In genomic region chr2:211498551-211499205, GRCh38 we compare ENCODE assay signal across 27 cellular contexts.
DNase-seq lines count a peak whose midpoint lies in the region; ATAC-seq and TF ChIP-seq lines count a peak whose summit lies in the region.
"Had no signal": no experiment of that assay in that cellular context is flagged by ENCODE, and none has a peak within 500 bp of the region (broad histone marks: within the 10 kb centered on the region; RNA-seq: fewer than 3 reads in every experiment).

No MANE protein-coding gene starts in this region.

- H2AFZ ChIP-seq in neural progenitor cell (replicated peaks), result peak overlapping the region; percentile 9

- peaks cover 2% of the 10 kb centered on the region for H3K9me3 Mint-ChIP-seq in endodermal cell
- peaks cover 6% of the 10 kb centered on the region for H3K9me3 Mint-ChIP-seq in neural progenitor cell

- DNase-seq in HAP-1 (ENCODE audit: low spot score in 2 of 2) (peak; percentile 25 to 93), NCI-H146 treated with DMSO at 0.1 percent for 48 hours (lab: John Stamatoyannopoulos, UW; ENCODE audit: unreplicated experiment) (peak; percentile 46), endodermal cell (no peak), neural progenitor cell (ENCODE audit: low spot score) (no peak), gastrocnemius medialis (no peak), NCI-H2196 treated with DMSO at 0.1 percent for 48 hours (lab: John Stamatoyannopoulos, UW; ENCODE audit: unreplicated experiment) (no peak), amygdala (lab: John Stamatoyannopoulos, UW) (no peak)
- DNase-seq: C1 segment of cervical spinal cord; CD4-positive, alpha-beta memory T cell; DMS 273 treated with DMSO at 0.1 percent for 48 hours; DMS79; EL; GDM1; HCEC 1CT; MM.1S; NCI-H1048; NCI-H187 treated with DMSO at 0.1 percent for 48 hours; NCI-H446; NCI-H524 treated with DMSO at 0.1 percent for 48 hours; OCI-M1; Peyer's patch; SIG-M5; SK-N-SH; SW 1271; T-helper 17 cell had no signal

- H3K27me3 Mint-ChIP-seq in endodermal cell (ENCODE audit: insufficient read depth), result no peaks in the 10 kb centered on the region
- no peaks in the 10 kb centered on the region for H3K27me3 Mint-ChIP-seq in neural progenitor cell (ENCODE audit: insufficient read depth, low read depth)
- H3K27me3 Mint-ChIP-seq: CD4-positive, alpha-beta memory T cell; IgD-negative memory B cell; T-helper 17 cell had no signal

- no peaks in the 10 kb centered on the region for H3K27me3 ChIP-seq in HAP-1 (ENCODE audit: low read depth)
- H3K27me3 ChIP-seq in endodermal cell (ENCODE audit: control insufficient read depth, insufficient read depth, low read length, poor library complexity, severe bottlenecking), result no peaks in the 10 kb centered on the region
- H3K27me3 ChIP-seq in neural progenitor cell, result no peaks in the 10 kb centered on the region
- no peaks in the 10 kb centered on the region for H3K27me3 ChIP-seq in gastrocnemius medialis
- H3K27me3 ChIP-seq: Peyer's patch had no signal

- 48 to 57% methylated on average over 2 to 3 of the region's 3 CpGs for WGBS in endodermal cell (ENCODE audit: insufficient coverage in 1 of 2, insufficient read length in 1 of 2), 2 experiments

- no peak overlapping the region for H3K4me2 ChIP-seq in neural progenitor cell
- H3K4me2 ChIP-seq: KMS-11, SK-N-SH had no signal

- no peaks in the 10 kb centered on the region for H4K20me1 ChIP-seq in neural progenitor cell (ENCODE audit: low read depth)

- H3K9me3 ChIP-seq in HAP-1, result no peaks in the 10 kb centered on the region
- H3K9me3 ChIP-seq in endodermal cell (ENCODE audit: control insufficient read depth, low read length), result no peaks in the 10 kb centered on the region
- no peaks in the 10 kb centered on the region for H3K9me3 ChIP-seq in neural progenitor cell (ENCODE audit: low read depth)
- H3K9me3 ChIP-seq in gastrocnemius medialis, result no peaks in the 10 kb centered on the region
- H3K9me3 ChIP-seq: Peyer's patch, SK-N-SH had no signal

- no peak overlapping the region for H3K9ac ChIP-seq in endodermal cell (ENCODE audit: extremely low read depth, low read length, poor library complexity, severe bottlenecking)
- no peak overlapping the region for H3K9ac ChIP-seq in neural progenitor cell
- H3K9ac ChIP-seq: KMS-11, SK-N-SH had no signal

- H3K4me1 Mint-ChIP-seq in endodermal cell (no peaks in the 10 kb centered on the region), neural progenitor cell (peaks cover 51% of the 10 kb centered on the region)
- H3K4me1 Mint-ChIP-seq: CD4-positive, alpha-beta memory T cell; IgD-negative memory B cell; T-helper 17 cell had no signal

- TF ChIP-seq CTCF in endodermal cell (conservative IDR thresholded peaks at IDR 0.05), result no peak
- no peak for TF ChIP-seq CTCF in neural progenitor cell (IDR thresholded peaks at IDR 0.05)
- TF ChIP-seq CTCF in gastrocnemius medialis (IDR thresholded peaks at IDR 0.05 in 4 of 5, conservative IDR thresholded peaks at IDR 0.05 in 1 of 5), result no peak

- no peak overlapping the region for H3K4me3 ChIP-seq in HAP-1
- no peak overlapping the region for H3K4me3 ChIP-seq in endodermal cell (ENCODE audit: low read length)
- no peak overlapping the region for H3K4me3 ChIP-seq in neural progenitor cell
- H3K4me3 ChIP-seq in gastrocnemius medialis, result no peak overlapping the region
- H3K4me3 ChIP-seq: Peyer's patch had no signal

- no peaks in the 10 kb centered on the region for H3F3A ChIP-seq in neural progenitor cell (ENCODE audit: low read depth)

- no peaks in the 10 kb centered on the region for H3K36me3 ChIP-seq in HAP-1 (replicated peaks)
- no peaks in the 10 kb centered on the region for H3K36me3 ChIP-seq in endodermal cell (ENCODE audit: control insufficient read depth, insufficient read depth, low read length)
- H3K36me3 ChIP-seq in neural progenitor cell, result no peaks in the 10 kb centered on the region
- no peaks in the 10 kb centered on the region for H3K36me3 ChIP-seq in gastrocnemius medialis
- H3K36me3 ChIP-seq: Peyer's patch had no signal

- ATAC-seq in gastrocnemius medialis, result no peak
- ATAC-seq: T-helper 17 cell had no signal

- H3K36me3 Mint-ChIP-seq in endodermal cell (ENCODE audit: low read depth) (peaks cover 6% of the 10 kb centered on the region), neural progenitor cell (peaks cover 13% of the 10 kb centered on the region)
- H3K36me3 Mint-ChIP-seq: CD4-positive, alpha-beta memory T cell had no signal

- H3K27ac Mint-ChIP-seq in endodermal cell, result no peak overlapping the region
- H3K27ac Mint-ChIP-seq in neural progenitor cell, result peak overlapping the region; percentile 99
- H3K27ac Mint-ChIP-seq: CD4-positive, alpha-beta memory T cell; IgD-negative memory B cell; T-helper 17 cell had no signal

- peak overlapping the region; percentile 91 for H3K27ac ChIP-seq in endodermal cell (ENCODE audit: low read depth, low read length)
- H3K27ac ChIP-seq in neural progenitor cell, result no peak overlapping the region
- H3K27ac ChIP-seq in gastrocnemius medialis, result no peak overlapping the region
- H3K27ac ChIP-seq: KMS-11, Peyer's patch had no signal

- intact Hi-C loops in gastrocnemius medialis (cut with DNase I; ENCODE audit: low total_unique reads), result no loop called here

- H3K79me2 ChIP-seq in neural progenitor cell (ENCODE audit: low read depth), result no peaks in the 10 kb centered on the region

- TF ChIP-seq POLR2A in gastrocnemius medialis (IDR thresholded peaks at IDR 0.05), result no peak

- H3K4me3 Mint-ChIP-seq in endodermal cell, result no peak overlapping the region
- peak overlapping the region; percentile 25 for H3K4me3 Mint-ChIP-seq in neural progenitor cell
- H3K4me3 Mint-ChIP-seq: CD4-positive, alpha-beta memory T cell; IgD-negative memory B cell; T-helper 17 cell had no signal

- in situ Hi-C loops in HAP-1 (cut with MboI; ENCODE audit: low sequenced_read_pairs) (no loop called here), gastrocnemius medialis (cut with MboI; ENCODE audit: low sequenced_read_pairs in 4 of 4) (no loop called here)

- H3K4me1 ChIP-seq in HAP-1, result peaks cover 23% of the 10 kb centered on the region
- no peaks in the 10 kb centered on the region for H3K4me1 ChIP-seq in endodermal cell (ENCODE audit: control insufficient read depth, insufficient read depth, low read length)
- H3K4me1 ChIP-seq in neural progenitor cell, result no peaks in the 10 kb centered on the region
- H3K4me1 ChIP-seq in gastrocnemius medialis, result no peaks in the 10 kb centered on the region
- H3K4me1 ChIP-seq: Peyer's patch had no signal

Comparison
In these comparisons a context has a peak if more than half of its experiments do, and no peak if none do; other contexts are left out.
1. DNase-seq: peak in HAP-1 (2 of 2) and NCI-H146 treated with DMSO at 0.1 percent for 48 hours (single experiment); none in endodermal cell (single experiment), neural progenitor cell (single experiment), gastrocnemius medialis (0 of 2), NCI-H2196 treated with DMSO at 0.1 percent for 48 hours (single experiment) and amygdala (0 of 56).